Comparison of ENCODE assay signal across 1 cellular context in the genomic region with DNA sequence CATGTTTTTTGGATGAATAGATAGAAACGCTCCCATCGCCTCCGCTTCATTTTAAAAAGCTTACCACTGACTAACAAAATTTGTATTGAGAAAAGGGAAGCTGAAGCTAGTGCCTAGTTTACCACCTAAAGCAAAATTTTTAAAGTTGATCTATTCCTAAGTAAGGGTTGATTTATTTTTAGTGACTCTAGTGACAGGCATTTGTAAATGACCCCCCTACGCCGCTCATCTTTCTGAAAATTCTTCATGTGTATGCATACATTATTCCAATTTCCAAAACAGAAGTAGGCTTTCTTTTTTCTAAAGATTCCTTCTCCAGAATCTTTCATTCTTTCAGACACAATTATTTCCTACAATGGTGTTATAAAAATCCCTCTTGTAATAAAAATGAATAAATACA.
TF ChIP-seq lines count a peak whose summit lies in the region.

No MANE protein-coding gene starts in this region.

TF ChIP-seq in IMR-90, 13 proteins besides CTCF, POLR2A, EP300 and RAD21:
- TF ChIP-seq BHLHE40 (IDR thresholded peaks at IDR 0.05; ENCODE audit: low read depth, low read length): no peak
- TF ChIP-seq FOS (IDR thresholded peaks at IDR 0.05; ENCODE audit: low read depth, low read length): no peak
- TF ChIP-seq MAZ (IDR thresholded peaks at IDR 0.05; ENCODE audit: borderline replicate concordance, low read depth, low read length): no peak
- TF ChIP-seq RCOR1 (IDR thresholded peaks at IDR 0.05; ENCODE audit: insufficient replicate concordance, low read length): no peak
- TF ChIP-seq CHD1 (IDR thresholded peaks at IDR 0.05; ENCODE audit: low read depth, low read length): no peak
- TF ChIP-seq, protein P1, sequence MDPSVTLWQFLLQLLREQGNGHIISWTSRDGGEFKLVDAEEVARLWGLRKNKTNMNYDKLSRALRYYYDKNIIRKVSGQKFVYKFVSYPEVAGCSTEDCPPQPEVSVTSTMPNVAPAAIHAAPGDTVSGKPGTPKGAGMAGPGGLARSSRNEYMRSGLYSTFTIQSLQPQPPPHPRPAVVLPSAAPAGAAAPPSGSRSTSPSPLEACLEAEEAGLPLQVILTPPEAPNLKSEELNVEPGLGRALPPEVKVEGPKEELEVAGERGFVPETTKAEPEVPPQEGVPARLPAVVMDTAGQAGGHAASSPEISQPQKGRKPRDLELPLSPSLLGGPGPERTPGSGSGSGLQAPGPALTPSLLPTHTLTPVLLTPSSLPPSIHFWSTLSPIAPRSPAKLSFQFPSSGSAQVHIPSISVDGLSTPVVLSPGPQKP (IDR thresholded peaks at IDR 0.05; ENCODE audit: borderline replicate concordance, low read depth, low read length): no peak
- no peak for TF ChIP-seq NFE2L2 (IDR thresholded peaks at IDR 0.05; ENCODE audit: low read depth, low read length)
- TF ChIP-seq CEBPB (IDR thresholded peaks at IDR 0.05; ENCODE audit: low read depth, low read length): no peak
- TF ChIP-seq MAFK (IDR thresholded peaks at IDR 0.05; ENCODE audit: low read depth, low read length): no peak
- TF ChIP-seq MXI1 (IDR thresholded peaks at IDR 0.05; ENCODE audit: borderline replicate concordance, low read depth, low read length): no peak
- TF ChIP-seq RFX5 (IDR thresholded peaks at IDR 0.05; ENCODE audit: low read depth, low read length): no peak
- no peak for TF ChIP-seq USF2 (IDR thresholded peaks at IDR 0.05; ENCODE audit: low read depth, low read length)
- TF ChIP-seq SMC3 (IDR thresholded peaks at IDR 0.05; ENCODE audit: low read depth, low read length): no peak
